Comparison of ENCODE assay signal across 2 cellular contexts in genomic region chr6:105432797-105433196, GRCh38.
TF ChIP-seq lines count a peak whose summit lies in the region.

No MANE protein-coding gene starts in this region.

TF ChIP-seq in GM23338, 12 proteins besides CTCF, POLR2A, EP300 and RAD21 (continued from another document):
- TF ChIP-seq ZNF462 (CRISPR knock-in tag; IDR thresholded peaks at IDR 0.05) (no peak), NANOG (IDR thresholded peaks at IDR 0.05; ENCODE audit: borderline replicate concordance) (no peak), CREB1 (CRISPR knock-in tag; IDR thresholded peaks at IDR 0.05; ENCODE audit: low read depth) (no peak)

TF ChIP-seq in endothelial cell of umbilical vein, 7 proteins besides CTCF, POLR2A, EP300 and RAD21 (continued from another document):
- TF ChIP-seq GATA2 (IDR thresholded peaks at IDR 0.05; ENCODE audit: insufficient read depth, insufficient read length, low read depth, low read length) (peak; percentile 92), JUN (IDR thresholded peaks at IDR 0.05; ENCODE audit: borderline replicate concordance, insufficient read depth, insufficient read length, low read depth) (peak; percentile 99), MYC (IDR thresholded peaks at IDR 0.05; ENCODE audit: low read depth, low read length) (no peak)
